ENCODE assay signal across 19 cellular contexts in the genomic region with DNA sequence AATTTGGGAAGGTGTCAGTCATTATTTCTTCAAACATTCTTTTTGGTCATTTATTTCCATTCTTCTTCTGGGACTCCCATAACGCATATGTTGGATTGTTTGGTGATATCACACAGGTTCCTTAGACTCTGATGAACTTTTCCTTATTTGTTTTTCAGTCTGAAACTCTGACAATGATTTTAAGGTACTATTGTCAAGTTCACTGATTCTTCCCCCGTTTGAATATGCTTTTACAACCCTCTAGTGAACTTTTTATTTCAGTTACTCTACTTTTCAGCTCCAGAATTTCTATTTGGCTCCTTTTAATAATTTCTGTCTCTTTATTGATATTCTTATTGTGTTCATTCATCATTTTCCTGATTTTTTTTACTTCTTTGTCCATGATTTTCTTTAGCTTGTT.
DNase-seq lines count a peak whose midpoint lies in the region; ATAC-seq, FAIRE-seq and TF ChIP-seq lines count a peak whose summit lies in the region.
"Had no signal": no experiment of that assay in that cellular context is flagged by ENCODE, and none has a peak within 500 bp of the region (broad histone marks: within the 10 kb centered on the region; RNA-seq: fewer than 3 reads in every experiment).

No MANE protein-coding gene starts in this region.

- H3K4me3 ChIP-seq in HEK293 (ENCODE audit: low read depth, low read length) = no peak overlapping the region
- H3K4me3 ChIP-seq in OCI-LY7 (ENCODE audit: low read depth, low read length, poor library complexity, severe bottlenecking) = no peak overlapping the region
- peak overlapping the region; percentile 32 for H3K4me3 ChIP-seq in endodermal cell (ENCODE audit: low read length)
- H3K4me3 ChIP-seq in tibial nerve = no peak overlapping the region
- H3K4me3 ChIP-seq: GM12878 had no signal

- H3K4me2 ChIP-seq in OCI-LY7 (ENCODE audit: low read length) = no peak overlapping the region

- TF ChIP-seq CTCF in HEK293 (tag by site-specific recombination; IDR thresholded peaks at IDR 0.05) (no peak), OCI-LY7 (conservative IDR thresholded peaks at IDR 0.05; ENCODE audit: low read length) (no peak), endodermal cell (conservative IDR thresholded peaks at IDR 0.05) (no peak), tibial nerve (IDR thresholded peaks at IDR 0.05) (no peak)

- no peaks in the 10 kb centered on the region for H3K9me2 ChIP-seq in OCI-LY7 (ENCODE audit: insufficient read depth, low read length)

- intact Hi-C loops in OCI-LY7 (cut with micrococcal nuclease; ENCODE audit: unreplicated experiment) = no loop called here

- H3K9me3 Mint-ChIP-seq in endodermal cell = peaks cover 11% of the 10 kb centered on the region

- no peak overlapping the region for H3K9ac ChIP-seq in endodermal cell (ENCODE audit: extremely low read depth, low read length, poor library complexity, severe bottlenecking)

- H3K4me3 Mint-ChIP-seq in endodermal cell = no peak overlapping the region
- H3K4me3 Mint-ChIP-seq: CD4-positive, CD25-positive, alpha-beta regulatory T cell; CD8-positive, alpha-beta T cell had no signal

- H3K9me3 ChIP-seq in HEK293 (ENCODE audit: control insufficient read depth, insufficient read depth, low read depth, low read length) (no peaks in the 10 kb centered on the region), OCI-LY7 (ENCODE audit: low read length) (peaks cover 4% of the 10 kb centered on the region; the same call in 1 of the 2 replicates), endodermal cell (ENCODE audit: control insufficient read depth, low read length) (peaks cover 20% of the 10 kb centered on the region), tibial nerve (peaks cover 0 to 27% (median 6%) of the 10 kb centered on the region in 4 donors)
- H3K9me3 ChIP-seq: Caco-2 had no signal

- no TSS peak for BruUV-seq in OCI-LY7 (replicated peaks; lab: Mats Ljungman, UMichigan)

- CTCF ChIA-PET in HEK293 (lab: Yijun Ruan, JAX) = no interaction called here
- CTCF ChIA-PET in OCI-LY7 (lab: Charles Lee; ENCODE audit: unreplicated experiment) = no interaction called here

- peaks cover under 1% of the 10 kb centered on the region for H3K4me1 Mint-ChIP-seq in endodermal cell
- H3K4me1 Mint-ChIP-seq: CD4-positive, CD25-positive, alpha-beta regulatory T cell had no signal

- TF ChIP-seq POLR2A in H54 (IDR thresholded peaks at IDR 0.05; ENCODE audit: low read depth, low read length) = no peak
- no peak for TF ChIP-seq POLR2A in tibial nerve (IDR thresholded peaks at IDR 0.05)

- H3K27me3 Mint-ChIP-seq in endodermal cell (ENCODE audit: insufficient read depth) = no peaks in the 10 kb centered on the region
- H3K27me3 Mint-ChIP-seq: CD4-positive, CD25-positive, alpha-beta regulatory T cell had no signal

- H3K27ac ChIP-seq in HEK293 (ENCODE audit: extremely low read depth, low read depth, low read length) (no peak overlapping the region), OCI-LY7 (ENCODE audit: low read depth, low read length, poor library complexity, severe bottlenecking) (no peak overlapping the region), endodermal cell (ENCODE audit: low read depth, low read length) (no peak overlapping the region), tibial nerve (no peak overlapping the region)

- no peak for TF ChIP-seq EP300 in tibial nerve (IDR thresholded peaks at IDR 0.05)

- ATAC-seq in SK-N-SH treated with all-trans-retinoic acid at 6 μM for 48 hours = no peak
- ATAC-seq: CD8-positive, alpha-beta T cell; GM12878 had no signal

- H3K4me1 ChIP-seq in HEK293 (ENCODE audit: control insufficient read depth, insufficient read depth, low read length) = no peaks in the 10 kb centered on the region
- no peaks in the 10 kb centered on the region for H3K4me1 ChIP-seq in OCI-LY7 (ENCODE audit: insufficient read depth, low read length, poor library complexity, severe bottlenecking)
- no peaks in the 10 kb centered on the region for H3K4me1 ChIP-seq in endodermal cell (ENCODE audit: control insufficient read depth, insufficient read depth, low read length)
- no peaks in the 10 kb centered on the region for H3K4me1 ChIP-seq in tibial nerve
- H3K4me1 ChIP-seq: Caco-2 had no signal

- no peaks in the 10 kb centered on the region for H3K36me3 Mint-ChIP-seq in endodermal cell (ENCODE audit: low read depth)
- H3K36me3 Mint-ChIP-seq: CD4-positive, CD25-positive, alpha-beta regulatory T cell; CD8-positive, alpha-beta T cell had no signal

- peak; percentile 43 for FAIRE-seq in H54 (lab: Jason Lieb, UNC)
- FAIRE-seq: GM12878, GM19239 had no signal

- POLR2A ChIA-PET in HEK293 (lab: Yijun Ruan, JAX) = no interaction called here
- POLR2A ChIA-PET in OCI-LY7 (lab: Charles Lee) = no interaction called here

- 83 to 98% methylated on average over 1 to 2 of the region's 2 CpGs for WGBS in endodermal cell (ENCODE audit: insufficient coverage in 1 of 2, insufficient read length in 1 of 2), 2 experiments
- 75 to 82% methylated on average over 2 of the region's 2 CpGs for WGBS in tibial nerve, 2 donors

- no peaks in the 10 kb centered on the region for H3K36me3 ChIP-seq in HEK293 (ENCODE audit: control insufficient read depth in 2 of 2, insufficient read depth in 1 of 2, low read length in 2 of 2)
- no peaks in the 10 kb centered on the region for H3K36me3 ChIP-seq in OCI-LY7 (ENCODE audit: insufficient read depth, low read length)
- H3K36me3 ChIP-seq in endodermal cell (ENCODE audit: control insufficient read depth, insufficient read depth, low read length) = no peaks in the 10 kb centered on the region
- H3K36me3 ChIP-seq in tibial nerve = no peaks in the 10 kb centered on the region

- H3K79me2 ChIP-seq in OCI-LY7 (ENCODE audit: insufficient read depth, low read depth, low read length) = no peaks in the 10 kb centered on the region

- no peak for DNase-seq in H54 (ENCODE audit: insufficient read length, low spot score)
- peak; percentile 1 for DNase-seq in OCI-LY7 (ENCODE audit: low spot score)
- DNase-seq in endodermal cell = no peak
- DNase-seq in tibial nerve (ENCODE audit: low spot score in 2 of 2) = no peak
- DNase-seq: C1 segment of cervical spinal cord; Caco-2; CD4-positive, CD25-positive, alpha-beta regulatory T cell; CD8-positive, alpha-beta T cell; DMS153; DMS79; EL; GDM1; GOT3; H7; HCEC 1CT had no signal

- H3K27ac Mint-ChIP-seq in endodermal cell = no peak overlapping the region
- H3K27ac Mint-ChIP-seq: CD4-positive, CD25-positive, alpha-beta regulatory T cell; CD8-positive, alpha-beta T cell had no signal

- no peaks in the 10 kb centered on the region for H3K27me3 ChIP-seq in endodermal cell (ENCODE audit: control insufficient read depth, insufficient read depth, low read length, poor library complexity, severe bottlenecking)
- no peaks in the 10 kb centered on the region for H3K27me3 ChIP-seq in tibial nerve

- no peaks in the 10 kb centered on the region for H4K20me1 ChIP-seq in OCI-LY7 (ENCODE audit: insufficient read depth, low read length)

- H2AFZ ChIP-seq in OCI-LY7 (ENCODE audit: low read length) = no peak overlapping the region

TF ChIP-seq in HEK293, 187 proteins besides CTCF, POLR2A, EP300 and RAD21 (continues in another document):
- no peak for TF ChIP-seq ZNF10 (tag by site-specific recombination; IDR thresholded peaks at IDR 0.05)
- TF ChIP-seq, protein P1, sequence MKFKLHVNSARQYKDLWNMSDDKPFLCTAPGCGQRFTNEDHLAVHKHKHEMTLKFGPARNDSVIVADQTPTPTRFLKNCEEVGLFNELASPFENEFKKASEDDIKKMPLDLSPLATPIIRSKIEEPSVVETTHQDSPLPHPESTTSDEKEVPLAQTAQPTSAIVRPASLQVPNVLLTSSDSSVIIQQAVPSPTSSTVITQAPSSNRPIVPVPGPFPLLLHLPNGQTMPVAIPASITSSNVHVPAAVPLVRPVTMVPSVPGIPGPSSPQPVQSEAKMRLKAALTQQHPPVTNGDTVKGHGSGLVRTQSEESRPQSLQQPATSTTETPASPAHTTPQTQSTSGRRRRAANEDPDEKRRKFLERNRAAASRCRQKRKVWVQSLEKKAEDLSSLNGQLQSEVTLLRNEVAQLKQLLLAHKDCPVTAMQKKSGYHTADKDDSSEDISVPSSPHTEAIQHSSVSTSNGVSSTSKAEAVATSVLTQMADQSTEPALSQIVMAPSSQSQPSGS (tag by site-specific recombination; IDR thresholded peaks at IDR 0.05; ENCODE audit: low read depth) = no peak
- no peak for TF ChIP-seq ZNF138 (tag by site-specific recombination; IDR thresholded peaks at IDR 0.05; ENCODE audit: borderline replicate concordance)
- TF ChIP-seq TRIM28 (IDR thresholded peaks at IDR 0.05; ENCODE audit: borderline replicate concordance, low read length) = peak; percentile 94
- TF ChIP-seq SETDB1 (IDR thresholded peaks at IDR 0.05; ENCODE audit: insufficient read length, low read length) = peak; percentile 93
- TF ChIP-seq ZNF416 (tag by site-specific recombination; IDR thresholded peaks at IDR 0.05) = no peak
- no peak for TF ChIP-seq ZBTB20 (tag by site-specific recombination; IDR thresholded peaks at IDR 0.05)
- no peak for TF ChIP-seq SP3 (tag by site-specific recombination; IDR thresholded peaks at IDR 0.05)

TF ChIP-seq in SK-N-SH treated with all-trans-retinoic acid at 6 μM for 48 hours, 23 proteins besides CTCF, POLR2A, EP300 and RAD21:
- TF ChIP-seq PPARA (CRISPR knock-in tag; IDR thresholded peaks at IDR 0.05; ENCODE audit: borderline replicate concordance) = no peak
